1 cellular context compared by ENCODE assay signal in the genomic region with DNA sequence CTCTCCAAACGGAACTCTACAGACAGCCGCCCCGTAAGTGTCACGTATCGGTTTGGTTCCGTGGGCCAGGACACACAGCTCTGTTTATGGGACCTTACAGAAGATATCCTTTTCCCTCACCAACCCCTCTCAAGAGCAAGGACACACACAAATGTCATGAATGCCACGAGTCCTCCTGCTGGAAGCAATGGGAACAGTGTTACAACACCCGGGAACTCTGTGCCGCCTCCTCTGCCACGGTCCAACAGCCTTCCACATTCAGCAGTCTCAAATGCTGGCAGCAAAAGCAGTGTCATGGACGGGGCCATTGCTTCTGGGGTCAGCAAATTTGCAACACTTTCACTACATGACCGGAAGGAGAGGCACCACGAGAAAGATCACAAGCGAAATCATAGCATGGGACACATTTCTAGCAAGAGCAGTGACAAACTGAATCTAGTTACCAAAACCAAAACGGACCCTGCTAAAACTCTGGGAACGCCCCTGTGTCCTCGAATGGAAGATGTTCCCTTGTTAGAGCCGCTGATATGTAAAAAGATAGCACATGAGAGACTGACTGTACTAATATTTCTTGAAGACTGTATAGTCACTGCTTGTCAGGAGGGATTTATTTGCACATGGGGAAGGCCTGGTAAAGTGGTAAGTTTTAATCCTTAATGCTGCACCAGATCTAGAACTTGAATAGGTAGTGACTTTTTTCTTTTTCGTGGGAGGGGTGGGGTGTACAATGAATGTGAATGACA.
TF ChIP-seq lines count a peak whose summit lies in the region.

No MANE protein-coding gene starts in this region.

TF ChIP-seq in WTC11, 78 proteins besides CTCF, POLR2A, EP300 and RAD21 (continued from another document):
- TF ChIP-seq, protein P1, sequence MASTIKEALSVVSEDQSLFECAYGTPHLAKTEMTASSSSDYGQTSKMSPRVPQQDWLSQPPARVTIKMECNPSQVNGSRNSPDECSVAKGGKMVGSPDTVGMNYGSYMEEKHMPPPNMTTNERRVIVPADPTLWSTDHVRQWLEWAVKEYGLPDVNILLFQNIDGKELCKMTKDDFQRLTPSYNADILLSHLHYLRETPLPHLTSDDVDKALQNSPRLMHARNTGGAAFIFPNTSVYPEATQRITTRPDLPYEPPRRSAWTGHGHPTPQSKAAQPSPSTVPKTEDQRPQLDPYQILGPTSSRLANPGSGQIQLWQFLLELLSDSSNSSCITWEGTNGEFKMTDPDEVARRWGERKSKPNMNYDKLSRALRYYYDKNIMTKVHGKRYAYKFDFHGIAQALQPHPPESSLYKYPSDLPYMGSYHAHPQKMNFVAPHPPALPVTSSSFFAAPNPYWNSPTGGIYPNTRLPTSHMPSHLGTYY (CRISPR knock-in tag; IDR thresholded peaks at IDR 0.05), result no peak
- TF ChIP-seq ZNF416 (CRISPR knock-in tag; IDR thresholded peaks at IDR 0.05), result no peak
- TF ChIP-seq, protein P2, sequence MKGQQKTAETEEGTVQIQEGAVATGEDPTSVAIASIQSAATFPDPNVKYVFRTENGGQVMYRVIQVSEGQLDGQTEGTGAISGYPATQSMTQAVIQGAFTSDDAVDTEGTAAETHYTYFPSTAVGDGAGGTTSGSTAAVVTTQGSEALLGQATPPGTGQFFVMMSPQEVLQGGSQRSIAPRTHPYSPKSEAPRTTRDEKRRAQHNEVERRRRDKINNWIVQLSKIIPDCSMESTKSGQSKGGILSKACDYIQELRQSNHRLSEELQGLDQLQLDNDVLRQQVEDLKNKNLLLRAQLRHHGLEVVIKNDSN (CRISPR knock-in tag; IDR thresholded peaks at IDR 0.05), result no peak
- TF ChIP-seq JAZF1 (CRISPR knock-in tag; IDR thresholded peaks at IDR 0.05), result no peak
- TF ChIP-seq, protein P3, sequence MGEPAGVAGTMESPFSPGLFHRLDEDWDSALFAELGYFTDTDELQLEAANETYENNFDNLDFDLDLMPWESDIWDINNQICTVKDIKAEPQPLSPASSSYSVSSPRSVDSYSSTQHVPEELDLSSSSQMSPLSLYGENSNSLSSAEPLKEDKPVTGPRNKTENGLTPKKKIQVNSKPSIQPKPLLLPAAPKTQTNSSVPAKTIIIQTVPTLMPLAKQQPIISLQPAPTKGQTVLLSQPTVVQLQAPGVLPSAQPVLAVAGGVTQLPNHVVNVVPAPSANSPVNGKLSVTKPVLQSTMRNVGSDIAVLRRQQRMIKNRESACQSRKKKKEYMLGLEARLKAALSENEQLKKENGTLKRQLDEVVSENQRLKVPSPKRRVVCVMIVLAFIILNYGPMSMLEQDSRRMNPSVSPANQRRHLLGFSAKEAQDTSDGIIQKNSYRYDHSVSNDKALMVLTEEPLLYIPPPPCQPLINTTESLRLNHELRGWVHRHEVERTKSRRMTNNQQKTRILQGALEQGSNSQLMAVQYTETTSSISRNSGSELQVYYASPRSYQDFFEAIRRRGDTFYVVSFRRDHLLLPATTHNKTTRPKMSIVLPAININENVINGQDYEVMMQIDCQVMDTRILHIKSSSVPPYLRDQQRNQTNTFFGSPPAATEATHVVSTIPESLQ (CRISPR knock-in tag; IDR thresholded peaks at IDR 0.05), result no peak
- TF ChIP-seq ZNF138 (CRISPR knock-in tag; conservative IDR thresholded peaks at IDR 0.05), result no peak
- TF ChIP-seq ETV6 (CRISPR knock-in tag; IDR thresholded peaks at IDR 0.05), result no peak
- TF ChIP-seq ZNF317 (CRISPR knock-in tag; IDR thresholded peaks at IDR 0.05; ENCODE audit: borderline replicate concordance, low read depth), result no peak
